ENCODE assay signal across 8 cellular contexts in genomic region chr14:101761032-101761880, GRCh38. TPM values are rescaled to one million over a fixed set of nuclear protein-coding genes. Genes with fewer than 3 reads are reported as not detected.
DNase-seq lines count a peak whose midpoint lies in the region; ATAC-seq and TF ChIP-seq lines count a peak whose summit lies in the region.

Gene PPP2R5C, plus strand, starts transcription at chr14:101761709. Its CDS starts 185 bp downstream, at chr14:101761894.

- peak within 1 kb of the TSS; percentile 70 for H3K4me3 ChIP-seq in fibroblast of mammary gland (ENCODE audit: control insufficient read depth, low read depth, low read length)

- peaks cover 24% of the 10 kb centered on the region for H3K36me3 Mint-ChIP-seq in activated T-helper 2 cell treated with anti-CD3 and anti-CD28 coated beads, Interferon-gamma antibody, Interleukin-2, Interleukin-4, amounts not matched to agents 10 μg/mL and 5 μg/mL and 100 μg/mL, durations not matched to agents 14 hours and 24 hours and 36 hours (ENCODE audit: low read depth)
- H3K36me3 Mint-ChIP-seq in natural killer cell treated with Interleukin-12 subunit alpha and Interleukin-12 subunit beta and Interleukin-15 and Interleukin-18, amount 100 ng/mL, for 72 hours = peaks cover 18% of the 10 kb centered on the region

- H3K27ac Mint-ChIP-seq in activated T-helper 2 cell treated with anti-CD3 and anti-CD28 coated beads, Interferon-gamma antibody, Interleukin-2, Interleukin-4, amounts not matched to agents 10 μg/mL and 5 μg/mL and 100 μg/mL, durations not matched to agents 14 hours and 24 hours and 36 hours = peak within 1 kb of the TSS; percentile 53
- peak within 1 kb of the TSS; percentile 54 to 72 for H3K27ac Mint-ChIP-seq in natural killer cell treated with Interleukin-12 subunit alpha and Interleukin-12 subunit beta and Interleukin-15 and Interleukin-18, amount 100 ng/mL, for 72 hours

- no peaks in the 10 kb centered on the region for H3K9me3 ChIP-seq in KOPT-K1 (ENCODE audit: insufficient read depth, low read length, poor library complexity, severe bottlenecking)

- peak; percentile 76 for DNase-seq in DMS79 (lab: John Stamatoyannopoulos, UW)
- peak; percentile 79 for DNase-seq in activated T-helper 2 cell treated with anti-CD3 and anti-CD28 coated beads, Interferon-gamma antibody, Interleukin-2, Interleukin-4, amounts not matched to agents 10 μg/mL and 5 μg/mL and 100 μg/mL, durations not matched to agents 14 hours and 24 hours and 36 hours (ENCODE audit: low spot score)
- DNase-seq in fibroblast of mammary gland (ENCODE audit: low read depth) = peak; percentile 82
- DNase-seq in natural killer cell treated with Interleukin-12 subunit alpha and Interleukin-12 subunit beta and Interleukin-15 and Interleukin-18, amount 100 ng/mL, for 72 hours (ENCODE audit: low spot score) = peak; percentile 92
- peak; percentile 81 to 97 (median 90) for DNase-seq in stimulated activated naive CD4-positive, alpha-beta T cell (lab: John Stamatoyannopoulos, UW)

- ATAC-seq in GM21786 (IDR thresholded peaks at IDR 0.05; ENCODE audit: unreplicated experiment) = peak; percentile 61
- peak; percentile 87 to 89 for ATAC-seq in natural killer cell treated with Interleukin-12 subunit alpha and Interleukin-12 subunit beta and Interleukin-15 and Interleukin-18, amount 100 ng/mL, for 72 hours

- intact Hi-C loops in activated T-helper 2 cell treated with anti-CD3 and anti-CD28 coated beads, Interferon-gamma antibody, Interleukin-2, Interleukin-4, amounts not matched to agents 10 μg/mL and 5 μg/mL and 100 μg/mL, durations not matched to agents 14 hours and 24 hours and 36 hours (cut with micrococcal nuclease) = loop anchor here (2.0 kb wide), 2 partner anchors 30 to 50 kb away; no protein-coding TSS in a partner anchor

- no peaks in the 10 kb centered on the region for H3K36me3 ChIP-seq in KOPT-K1 (ENCODE audit: insufficient read depth, low read length)

- peak within 1 kb of the TSS; percentile 84 for H3K4me3 Mint-ChIP-seq in activated T-helper 2 cell treated with anti-CD3 and anti-CD28 coated beads, Interferon-gamma antibody, Interleukin-2, Interleukin-4, amounts not matched to agents 10 μg/mL and 5 μg/mL and 100 μg/mL, durations not matched to agents 14 hours and 24 hours and 36 hours (ENCODE audit: low read depth)
- peak within 1 kb of the TSS; percentile 89 for H3K4me3 Mint-ChIP-seq in natural killer cell treated with Interleukin-12 subunit alpha and Interleukin-12 subunit beta and Interleukin-15 and Interleukin-18, amount 100 ng/mL, for 72 hours

- no peaks in the 10 kb centered on the region for H3K9me3 Mint-ChIP-seq in activated T-helper 2 cell treated with anti-CD3 and anti-CD28 coated beads, Interferon-gamma antibody, Interleukin-2, Interleukin-4, amounts not matched to agents 10 μg/mL and 5 μg/mL and 100 μg/mL, durations not matched to agents 14 hours and 24 hours and 36 hours
- H3K9me3 Mint-ChIP-seq in natural killer cell treated with Interleukin-12 subunit alpha and Interleukin-12 subunit beta and Interleukin-15 and Interleukin-18, amount 100 ng/mL, for 72 hours = no peaks in the 10 kb centered on the region

- peaks cover 31% of the 10 kb centered on the region for H3K4me1 Mint-ChIP-seq in activated T-helper 2 cell treated with anti-CD3 and anti-CD28 coated beads, Interferon-gamma antibody, Interleukin-2, Interleukin-4, amounts not matched to agents 10 μg/mL and 5 μg/mL and 100 μg/mL, durations not matched to agents 14 hours and 24 hours and 36 hours (ENCODE audit: low read depth)
- peaks cover 45 to 60% of the 10 kb centered on the region in 2 donors for H3K4me1 Mint-ChIP-seq in natural killer cell treated with Interleukin-12 subunit alpha and Interleukin-12 subunit beta and Interleukin-15 and Interleukin-18, amount 100 ng/mL, for 72 hours (ENCODE audit: low read depth in 2 of 2)

- TF ChIP-seq CTCF in fibroblast of mammary gland (conservative IDR thresholded peaks at IDR 0.05; ENCODE audit: control insufficient read depth, insufficient read depth, low read depth, low read length) = no peak

- H3K27me3 Mint-ChIP-seq in activated T-helper 2 cell treated with anti-CD3 and anti-CD28 coated beads, Interferon-gamma antibody, Interleukin-2, Interleukin-4, amounts not matched to agents 10 μg/mL and 5 μg/mL and 100 μg/mL, durations not matched to agents 14 hours and 24 hours and 36 hours (ENCODE audit: low read depth) = peaks cover 5% of the 10 kb centered on the region
- no peaks in the 10 kb centered on the region for H3K27me3 Mint-ChIP-seq in natural killer cell treated with Interleukin-12 subunit alpha and Interleukin-12 subunit beta and Interleukin-15 and Interleukin-18, amount 100 ng/mL, for 72 hours

- peak within 1 kb of the TSS; percentile 84 for H3K27ac ChIP-seq in KOPT-K1 (ENCODE audit: low read depth, low read length, poor library complexity, severe bottlenecking)

- TF ChIP-seq POLR2A in Raji (IDR thresholded peaks at IDR 0.05; ENCODE audit: insufficient read depth, low read depth, low read length) = peak; percentile 72

RNA-seq across cellular contexts. Expression of gene PPP2R5C, which starts in this region (rescaled TPM):
- total RNA-seq in activated T-helper 2 cell treated with anti-CD3 and anti-CD28 coated beads, Interferon-gamma antibody, Interleukin-2, Interleukin-4, amounts not matched to agents 10 μg/mL and 5 μg/mL and 100 μg/mL, durations not matched to agents 14 hours and 24 hours and 36 hours = 170 and 174 TPM in 2 replicates
- 100 to 1,000 TPM; 149 to 210 TPM for total RNA-seq in natural killer cell treated with Interleukin-12 subunit alpha and Interleukin-12 subunit beta and Interleukin-15 and Interleukin-18, amount 100 ng/mL, for 72 hours

Comparison
In these comparisons a context has a peak if more than half of its experiments do, and no peak if none do; other contexts are left out.
1. Peak in every context shown above with its lines: DNase-seq, ATAC-seq, H3K4me3 ChIP-seq and H3K27ac ChIP-seq.